Comparison of ENCODE assay signal across 8 cellular contexts in genomic region chr10:73413108-73413527, GRCh38.
DNase-seq lines count a peak whose midpoint lies in the region; ATAC-seq and TF ChIP-seq lines count a peak whose summit lies in the region.

No MANE protein-coding gene starts in this region.

- ATAC-seq in GM19351 (IDR thresholded peaks at IDR 0.05; ENCODE audit: unreplicated experiment) (peak; percentile 39), HG03439 (IDR thresholded peaks at IDR 0.05; ENCODE audit: unreplicated experiment) (peak; percentile 28)

- no peaks in the 10 kb centered on the region for H3K27me3 ChIP-seq in OCI-LY1 (ENCODE audit: insufficient read depth, low read length)
- H3K27me3 ChIP-seq in iPS-18a (ENCODE audit: control insufficient read depth, insufficient read depth, low read length), result no peaks in the 10 kb centered on the region

- no peaks in the 10 kb centered on the region for H4K20me1 ChIP-seq in OCI-LY1 (ENCODE audit: insufficient read depth, low read length)

- peaks cover 21% of the 10 kb centered on the region for H3K4me1 ChIP-seq in OCI-LY1 (ENCODE audit: insufficient read depth, low read length, severe bottlenecking)
- H3K4me1 ChIP-seq in iPS-18a (ENCODE audit: control insufficient read depth, low read depth, low read length), result peaks cover 10% of the 10 kb centered on the region

- H3K4me3 ChIP-seq in OCI-LY1 (ENCODE audit: low read depth, low read length, poor library complexity, severe bottlenecking) (peak overlapping the region; percentile 94), iPS-18a (ENCODE audit: low read length) (peak overlapping the region; percentile 94), skin epidermis (peak overlapping the region; percentile 66 to 99 (median 84))

- H3K9me3 ChIP-seq in OCI-LY1 (ENCODE audit: low read length) (no peaks in the 10 kb centered on the region), iPS-18a (ENCODE audit: control insufficient read depth, low read depth, low read length) (no peaks in the 10 kb centered on the region)

- TF ChIP-seq CTCF in OCI-LY1 (IDR thresholded peaks at IDR 0.05; ENCODE audit: low read length), result no peak

- H3K36me3 ChIP-seq in OCI-LY1 (ENCODE audit: insufficient read depth, low read length) (peaks cover 8% of the 10 kb centered on the region; the same call in 1 of the 2 replicates), iPS-18a (ENCODE audit: control insufficient read depth, low read depth, low read length) (no peaks in the 10 kb centered on the region)

- H3K27ac ChIP-seq in OCI-LY1 (ENCODE audit: low read depth, low read length, poor library complexity, severe bottlenecking), result peak overlapping the region; percentile 68
- peak overlapping the region; percentile 80 for H3K27ac ChIP-seq in angular gyrus (ENCODE audit: low read depth, low read length)
- H3K27ac ChIP-seq in iPS-18a (ENCODE audit: low read length), result peak overlapping the region; percentile 61
- H3K27ac ChIP-seq in skin epidermis, result peak overlapping the region; percentile 72 to 100 (median 92)

- peak overlapping the region; percentile 97 for H3K4me2 ChIP-seq in OCI-LY1 (ENCODE audit: low read length)

- DNase-seq in DMS114 treated with DMSO at 0.1 percent for 48 hours (lab: John Stamatoyannopoulos, UW; ENCODE audit: unreplicated experiment), result peak; percentile 38
- DNase-seq in effector CD4-positive, alpha-beta T cell, result no peak

- H2AFZ ChIP-seq in OCI-LY1 (ENCODE audit: low read length), result no peak overlapping the region

- H3F3A ChIP-seq in OCI-LY1 (ENCODE audit: insufficient read depth, low read length), result no peaks in the 10 kb centered on the region

- no peaks in the 10 kb centered on the region for H3K9me2 ChIP-seq in OCI-LY1 (ENCODE audit: low read depth, low read length)

- H3K9ac ChIP-seq in OCI-LY1 (ENCODE audit: low read length), result peak overlapping the region; percentile 92
- H3K9ac ChIP-seq in iPS-18a (ENCODE audit: low read length), result peak overlapping the region; percentile 83

- peaks cover 51% of the 10 kb centered on the region for H3K79me2 ChIP-seq in OCI-LY1 (ENCODE audit: insufficient read depth, low read length)
